In genomic region chr15:58521293-58521991, GRCh38 we compare ENCODE assay signal across 1 cellular context.
TF ChIP-seq lines count a peak whose summit lies in the region.

No MANE protein-coding gene starts in this region.

TF ChIP-seq in GM23338, 12 proteins besides CTCF, POLR2A, EP300 and RAD21 (continued from another document):
- TF ChIP-seq REST (IDR thresholded peaks at IDR 0.05; ENCODE audit: unreplicated experiment) (no peak), EZH2phosphoT487 (IDR thresholded peaks at IDR 0.05; ENCODE audit: unreplicated experiment) (no peak), NANOG (IDR thresholded peaks at IDR 0.05; ENCODE audit: borderline replicate concordance) (no peak), ZNF114 (CRISPR knock-in tag; IDR thresholded peaks at IDR 0.05) (no peak), ZNF331 (CRISPR knock-in tag; IDR thresholded peaks at IDR 0.05; ENCODE audit: low read depth) (no peak), POLR2AphosphoS5 (IDR thresholded peaks at IDR 0.05; ENCODE audit: low read depth) (no peak), STAT1 (IDR thresholded peaks at IDR 0.05; ENCODE audit: unreplicated experiment) (no peak), CREB1 (CRISPR knock-in tag; IDR thresholded peaks at IDR 0.05; ENCODE audit: low read depth) (no peak), ETS1 (IDR thresholded peaks at IDR 0.05) (no peak)
TF ChIP-seq in GM23338: peak in this region for 0.
